Comparison of ENCODE assay signal across 11 cellular contexts in the genomic region with DNA sequence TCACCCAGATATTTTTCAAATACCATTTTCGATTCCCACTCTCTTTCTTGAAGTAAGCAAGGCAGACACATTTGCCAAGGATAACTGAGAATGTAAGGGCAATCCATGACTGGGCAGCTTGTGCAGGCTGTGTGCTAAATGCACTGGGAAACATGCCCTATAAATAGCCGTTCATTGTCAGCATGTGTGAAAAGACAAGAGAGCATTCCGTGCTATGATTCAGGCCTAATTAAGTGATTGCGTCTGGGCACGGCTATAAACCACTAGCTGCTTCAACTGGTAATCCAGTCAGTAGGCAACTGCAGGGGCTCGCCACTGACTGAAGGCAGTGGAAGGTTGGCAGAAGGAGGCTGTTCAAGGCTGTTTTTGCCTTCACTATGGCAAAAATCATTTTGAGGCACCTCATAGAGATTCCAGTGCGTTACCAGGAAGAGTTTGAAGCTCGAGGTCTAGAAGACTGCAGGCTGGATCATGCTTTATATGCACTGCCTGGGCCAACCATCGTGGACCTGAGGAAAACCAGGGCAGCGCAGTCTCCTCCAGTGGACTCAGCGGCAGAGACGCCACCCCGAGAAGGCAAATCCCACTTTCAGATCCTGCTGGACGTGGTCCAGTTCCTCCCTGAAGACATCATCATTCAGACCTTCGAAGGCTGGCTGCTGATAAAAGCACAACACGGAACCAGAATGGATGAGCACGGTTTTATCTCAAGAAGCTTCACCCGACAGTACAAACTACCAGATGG. TPM values are rescaled to one million over a fixed set of nuclear protein-coding genes. Genes with fewer than 3 reads are reported as not detected.
A peak's percentile ranks its signal among the peaks of the same experiment; 100 is the strongest.
DNase-seq lines count a peak whose midpoint lies in the region; ATAC-seq and TF ChIP-seq lines count a peak whose summit lies in the region.
"Had no signal": no experiment of that assay in that cellular context is flagged by ENCODE, and none has a peak within 500 bp of the region (broad histone marks: within the 10 kb centered on the region; RNA-seq: fewer than 3 reads in every experiment).

A gene with protein sequence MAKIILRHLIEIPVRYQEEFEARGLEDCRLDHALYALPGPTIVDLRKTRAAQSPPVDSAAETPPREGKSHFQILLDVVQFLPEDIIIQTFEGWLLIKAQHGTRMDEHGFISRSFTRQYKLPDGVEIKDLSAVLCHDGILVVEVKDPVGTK (plus strand): TSS at position 287 of the 745 bp plus-strand sequence. CDS start 91 bp downstream, at position 378.

- H3K9me3 Mint-ChIP-seq in GM23338, result peaks cover 6% of the 10 kb centered on the region
- H3K9me3 Mint-ChIP-seq in activated CD8-positive, alpha-beta T cell treated with anti-CD3 and anti-CD28 coated beads for 36 hours, result peaks cover under 1% of the 10 kb centered on the region

- H3K4me1 Mint-ChIP-seq in GM23338, result peaks cover 11% of the 10 kb centered on the region; the same call in 2 of the 3 replicates
- H3K4me1 Mint-ChIP-seq in activated CD8-positive, alpha-beta T cell treated with anti-CD3 and anti-CD28 coated beads for 36 hours (ENCODE audit: low read depth), result no peaks in the 10 kb centered on the region

- intact Hi-C loops in heart right ventricle (cut with DNase I), result no loop called here
- intact Hi-C loops in activated CD8-positive, alpha-beta T cell treated with anti-CD3 and anti-CD28 coated beads for 36 hours (cut with micrococcal nuclease), result no loop called here

- H3K4me3 Mint-ChIP-seq in GM23338, result no peak within 1 kb of the TSS
- no peak within 1 kb of the TSS for H3K4me3 Mint-ChIP-seq in activated CD8-positive, alpha-beta T cell treated with anti-CD3 and anti-CD28 coated beads for 36 hours

- peaks cover 5% of the 10 kb centered on the region; the same call in 1 of the 2 replicates for H3K9me2 ChIP-seq in GM23338 (ENCODE audit: insufficient read depth)

- H3K4me3 ChIP-seq in HEK293 (ENCODE audit: low read depth, low read length) (no peak within 1 kb of the TSS), adipocyte (ENCODE audit: low read length) (no peak within 1 kb of the TSS), heart right ventricle (peak within 1 kb of the TSS; percentile 9 to 65 (median 46)), skeletal muscle satellite cell (ENCODE audit: low read length) (peak within 1 kb of the TSS; percentile 29), GM23338 (no peak within 1 kb of the TSS)
- H3K4me3 ChIP-seq: body of pancreas had no signal

- no peaks in the 10 kb centered on the region for H3F3A ChIP-seq in GM23338 (replicated peaks; ENCODE audit: low read depth)

- POLR2A ChIA-PET in HEK293 (lab: Yijun Ruan, JAX), result no interaction called here
- POLR2A ChIA-PET in activated CD8-positive, alpha-beta T cell treated with anti-CD3 and anti-CD28 coated beads for 36 hours (lab: Charles Lee), result interaction anchor here (0.5 kb wide), 1 partner anchor 744 kb away, joined by 3 read pairs; no protein-coding TSS in a partner anchor

- no peak within 1 kb of the TSS for H2AFZ ChIP-seq in GM23338

- no peaks in the 10 kb centered on the region for H3K79me2 ChIP-seq in GM23338 (replicated peaks; ENCODE audit: insufficient read depth)

- H3K9ac ChIP-seq in adipocyte (ENCODE audit: low read length) (no peak within 1 kb of the TSS), skeletal muscle satellite cell (ENCODE audit: low read depth, low read length) (peak within 1 kb of the TSS; percentile 62)

- WGBS in heart right ventricle, 2 donors, result 38 to 54% methylated on average over 18 of the region's 18 CpGs

- H3K9me3 ChIP-seq in HEK293 (ENCODE audit: control insufficient read depth, insufficient read depth, low read depth, low read length), result no peaks in the 10 kb centered on the region
- no peaks in the 10 kb centered on the region for H3K9me3 ChIP-seq in adipocyte (ENCODE audit: control insufficient read depth, low read length)
- no peaks in the 10 kb centered on the region for H3K9me3 ChIP-seq in heart right ventricle
- H3K9me3 ChIP-seq in skeletal muscle satellite cell (replicated peaks; ENCODE audit: low read length), result no peaks in the 10 kb centered on the region
- H3K9me3 ChIP-seq: body of pancreas had no signal

- ATAC-seq in heart right ventricle (peak; percentile 64 to 89 (median 84)), GM21529 (IDR thresholded peaks at IDR 0.05; ENCODE audit: unreplicated experiment) (no peak), GM23338 (no peak)
- no peak for ATAC-seq in activated CD8-positive, alpha-beta T cell treated with anti-CD3 and anti-CD28 coated beads for 36 hours
- ATAC-seq: body of pancreas, HepG2 had no signal

- H3K4me2 ChIP-seq in skeletal muscle satellite cell (ENCODE audit: low read length), result peak within 1 kb of the TSS; percentile 49
- no peak within 1 kb of the TSS for H3K4me2 ChIP-seq in GM23338

- TF ChIP-seq CTCF in HEK293 (tag by site-specific recombination; IDR thresholded peaks at IDR 0.05) (no peak), heart right ventricle (IDR thresholded peaks at IDR 0.05) (no peak), GM23338 (conservative IDR thresholded peaks at IDR 0.05; ENCODE audit: low read depth in 2 of 2) (no peak), GM13976 (IDR thresholded peaks at IDR 0.05; ENCODE audit: borderline replicate concordance, control extremely low read depth, extremely low read depth, insufficient read depth, missing control alignments) (no peak)
- no peak for TF ChIP-seq CTCF in activated CD8-positive, alpha-beta T cell treated with anti-CD3 and anti-CD28 coated beads for 36 hours (IDR thresholded peaks at IDR 0.05)

- H3K27me3 ChIP-seq in adipocyte (replicated peaks; ENCODE audit: control insufficient read depth, insufficient read depth, low read length) (no peaks in the 10 kb centered on the region), heart right ventricle (no peaks in the 10 kb centered on the region), skeletal muscle satellite cell (ENCODE audit: control insufficient read depth, insufficient read depth, low read length) (no peaks in the 10 kb centered on the region), GM23338 (ENCODE audit: insufficient read depth) (no peaks in the 10 kb centered on the region)
- H3K27me3 ChIP-seq: body of pancreas had no signal

- H3K36me3 Mint-ChIP-seq in GM23338 (ENCODE audit: low read depth), result peaks cover 10% of the 10 kb centered on the region; the same call in 2 of the 3 replicates
- no peaks in the 10 kb centered on the region for H3K36me3 Mint-ChIP-seq in activated CD8-positive, alpha-beta T cell treated with anti-CD3 and anti-CD28 coated beads for 36 hours (ENCODE audit: low read depth)

- in situ Hi-C loops in GM13976 (cut with MboI; ENCODE audit: low sequenced_read_pairs, unreplicated experiment), result no loop called here

- CTCF ChIA-PET in HEK293 (lab: Yijun Ruan, JAX), result interaction anchor here (0.6 to 4.1 kb wide), 4 partner anchors 13 to 442 kb away, joined by 3 to 20 read pairs (median 7); no protein-coding TSS in a partner anchor
- CTCF ChIA-PET in activated CD8-positive, alpha-beta T cell treated with anti-CD3 and anti-CD28 coated beads for 36 hours (lab: Charles Lee), result interaction anchor here (5.9 kb wide), 1 partner anchor 33 kb away, joined by 33 read pairs; no protein-coding TSS in a partner anchor

- H3K4me1 ChIP-seq in HEK293 (ENCODE audit: control insufficient read depth, insufficient read depth, low read length) (no peaks in the 10 kb centered on the region), adipocyte (ENCODE audit: control insufficient read depth, insufficient read depth, low read length) (peaks cover 48% of the 10 kb centered on the region), heart right ventricle (peaks cover 0 to 24% (median 0%) of the 10 kb centered on the region in 9 donors), skeletal muscle satellite cell (ENCODE audit: control insufficient read depth, insufficient read depth, low read length) (peaks cover 38% of the 10 kb centered on the region), GM23338 (ENCODE audit: insufficient read depth) (peaks cover 7% of the 10 kb centered on the region; the same call in 1 of the 2 replicates)

- H3K27me3 Mint-ChIP-seq in GM23338 (ENCODE audit: insufficient read depth, low read depth, poor library complexity), result no peaks in the 10 kb centered on the region
- peaks cover 11% of the 10 kb centered on the region for H3K27me3 Mint-ChIP-seq in activated CD8-positive, alpha-beta T cell treated with anti-CD3 and anti-CD28 coated beads for 36 hours

- DNase-seq in adipocyte (ENCODE audit: low read depth) (peak; percentile 84), heart right ventricle (peak; percentile 34 to 68), GM23338 (ENCODE audit: low spot score) (no peak), GM13976 (ENCODE audit: low spot score) (no peak)
- no peak for DNase-seq in activated CD8-positive, alpha-beta T cell treated with anti-CD3 and anti-CD28 coated beads for 36 hours
- DNase-seq: body of pancreas had no signal

- no peaks in the 10 kb centered on the region for H4K20me1 ChIP-seq in GM23338 (replicated peaks; ENCODE audit: insufficient read depth)

- no peak within 1 kb of the TSS for H3K27ac Mint-ChIP-seq in GM23338
- H3K27ac Mint-ChIP-seq in activated CD8-positive, alpha-beta T cell treated with anti-CD3 and anti-CD28 coated beads for 36 hours, result no peak within 1 kb of the TSS

- H3K36me3 ChIP-seq in HEK293 (ENCODE audit: control insufficient read depth in 2 of 2, insufficient read depth in 1 of 2, low read length in 2 of 2) (no peaks in the 10 kb centered on the region), adipocyte (ENCODE audit: control insufficient read depth, insufficient read depth, low read length, severe bottlenecking) (no peaks in the 10 kb centered on the region), heart right ventricle (no peaks in the 10 kb centered on the region), skeletal muscle satellite cell (ENCODE audit: insufficient read depth, low read length) (no peaks in the 10 kb centered on the region), GM23338 (ENCODE audit: insufficient read depth) (no peaks in the 10 kb centered on the region)

- H3K27ac ChIP-seq in HEK293 (ENCODE audit: extremely low read depth, low read depth, low read length) (no peak within 1 kb of the TSS), heart right ventricle (peak within 1 kb of the TSS; percentile 69 to 95 (median 88)), GM23338 (ENCODE audit: low read depth) (no peak within 1 kb of the TSS)

TF ChIP-seq in HEK293, 187 proteins besides CTCF, POLR2A, EP300 and RAD21 (continues in another document):
- TF ChIP-seq SP3 (tag by site-specific recombination; IDR thresholded peaks at IDR 0.05) (no peak), ZBTB17 (tag by site-specific recombination; IDR thresholded peaks at IDR 0.05) (peak; percentile 77), FEZF1 (tag by site-specific recombination; IDR thresholded peaks at IDR 0.05) (peak; percentile 44; the same call in 1 of the 2 replicates)

TF ChIP-seq in GM23338, 12 proteins besides CTCF, POLR2A, EP300 and RAD21 (continues in another document):
- TF ChIP-seq POLR2AphosphoS5 (IDR thresholded peaks at IDR 0.05; ENCODE audit: low read depth), result no peak

RNA-seq across cellular contexts. Expression of the gene that starts here (rescaled TPM):
- 100 to 1,000 TPM; 202 to 670 (median 350) TPM for total RNA-seq in heart right ventricle
- polyA plus RNA-seq in heart right ventricle (100 to 1,000 TPM; 167 to 482 TPM), GM23338 (2016; fragmentation: Nextera tagmentation; extraction: Ambion mirVana) (not detected in 2 replicates)
- total RNA-seq in skeletal muscle satellite cell (2012; rRNA removed), result 0.51 and 17.9 TPM in 2 replicates
- not detected in 2 replicates for total RNA-seq in GM23338 (2014; rRNA removed; shearing (Covaris generic))
- not detected for total RNA-seq in activated CD8-positive, alpha-beta T cell treated with anti-CD3 and anti-CD28 coated beads for 36 hours
- total RNA-seq: body of pancreas, HepG2, pulmonary artery endothelial cell had no signal
- polyA plus RNA-seq: HepG2 had no signal

Comparison
In these comparisons a context has a peak if more than half of its experiments do, and no peak if none do; other contexts are left out.
1. RNA of the gene that starts here (total RNA-seq): 202 to 670 TPM in heart right ventricle; not detected in GM23338 and not detected in activated CD8-positive, alpha-beta T cell treated with anti-CD3 and anti-CD28 coated beads for 36 hours; every median in the first group is over 100 times any median in the second.
2. RNA of the gene that starts here (polyA plus RNA-seq): 167 to 482 TPM in heart right ventricle; not detected in GM23338; every median in the first group is over 100 times any median in the second.
3. H3K27ac ChIP-seq: peak in heart right ventricle (10 of 10); none in HEK293 (single experiment) and GM23338 (single experiment).
4. H3K4me3 ChIP-seq: peak in heart right ventricle (10 of 10) and skeletal muscle satellite cell (single experiment); none in HEK293 (single experiment), adipocyte (single experiment) and GM23338 (single experiment).
5. DNase-seq: peak in adipocyte (single experiment) and heart right ventricle (2 of 2); none in GM23338 (single experiment), GM13976 (single experiment) and activated CD8-positive, alpha-beta T cell treated with anti-CD3 and anti-CD28 coated beads for 36 hours (single experiment).
6. ATAC-seq: peak in heart right ventricle (8 of 8); none in GM21529 (single experiment), GM23338 (single experiment) and activated CD8-positive, alpha-beta T cell treated with anti-CD3 and anti-CD28 coated beads for 36 hours (single experiment).